In genomic region chr4:1986578-1987210, GRCh38 we compare ENCODE assay signal across 19 cellular contexts. TPM values are rescaled to one million over a fixed set of nuclear protein-coding genes. Genes with fewer than 3 reads are reported as not detected.
DNase-seq lines count a peak whose midpoint lies in the region; ATAC-seq and TF ChIP-seq lines count a peak whose summit lies in the region.
"Had no signal": no experiment of that assay in that cellular context is flagged by ENCODE, and none has a peak within 500 bp of the region (broad histone marks: within the 10 kb centered on the region; RNA-seq: fewer than 3 reads in every experiment).

No MANE protein-coding gene starts in this region.

- H3K9me3 ChIP-seq in IMR-90 (ENCODE audit: control insufficient read depth, insufficient read depth, low read length) = no peaks in the 10 kb centered on the region
- H3K9me3 ChIP-seq in naive thymus-derived CD4-positive, alpha-beta T cell (ENCODE audit: control insufficient read depth in 2 of 3, low read length in 3 of 3) = no peaks in the 10 kb centered on the region
- H3K9me3 ChIP-seq in A673 (ENCODE audit: low read depth, low read length, poor library complexity, severe bottlenecking) = no peaks in the 10 kb centered on the region

- no peak overlapping the region for H4K91ac ChIP-seq in IMR-90 (ENCODE audit: insufficient read depth, low read depth, low read length)

- H4K8ac ChIP-seq in IMR-90 (ENCODE audit: low read depth in 2 of 2, low read length in 2 of 2) = no peak overlapping the region

- no peak overlapping the region for H2BK20ac ChIP-seq in IMR-90 (ENCODE audit: low read depth, low read length)

- peaks cover 4 to 9% of the 10 kb centered on the region in 2 experiments; a peak in 3 of 4 replicates for H3K79me1 ChIP-seq in IMR-90 (ENCODE audit: low read depth in 1 of 2, low read length in 2 of 2)

- POLR2A ChIA-PET in IMR-90 (lab: Charles Lee; ENCODE audit: unreplicated experiment) (interaction anchor here (0.7 kb wide), 1 partner anchor 417 kb away, joined by 6 read pairs; no protein-coding TSS in a partner anchor), A673 (lab: Charles Lee; ENCODE audit: low non-redundant PET) (no interaction called here)
- POLR2A ChIA-PET in naive thymus-derived CD4-positive, alpha-beta T cell (lab: Charles Lee) = no interaction called here

- H3K9ac ChIP-seq in IMR-90 (ENCODE audit: low read depth, low read length) = no peak overlapping the region
- H3K9ac ChIP-seq: GM23248 had no signal

- no peak overlapping the region for H3K4me2 ChIP-seq in IMR-90 (ENCODE audit: low read depth, low read length)

- BruUV-seq in IMR-90 (replicated peaks; lab: Mats Ljungman, UMichigan) (no TSS peak), A673 (replicated peaks; lab: Mats Ljungman, UMichigan) (no TSS peak)

- H3K56ac ChIP-seq in IMR-90 (ENCODE audit: extremely low read depth, insufficient read depth, low read length) = no peak overlapping the region

- no peaks in the 10 kb centered on the region for H3K4me1 Mint-ChIP-seq in naive thymus-derived CD4-positive, alpha-beta T cell
- peaks cover 5% of the 10 kb centered on the region for H3K4me1 Mint-ChIP-seq in stimulated activated effector memory CD8-positive, alpha-beta T cell treated with anti-CD3 and anti-CD28 coated beads, Interleukin-12 subunit alpha, Interleukin-12 subunit beta, amount 100 ng/mL, for 72 hours

- peak; percentile 26 for DNase-seq in GM10266 (ENCODE audit: extremely low spot score)
- no peak for DNase-seq in IMR-90
- no peak for DNase-seq in naive thymus-derived CD4-positive, alpha-beta T cell
- DNase-seq in stimulated activated effector memory CD8-positive, alpha-beta T cell treated with anti-CD3 and anti-CD28 coated beads, Interleukin-12 subunit alpha, Interleukin-12 subunit beta, amount 100 ng/mL, for 72 hours (ENCODE audit: low spot score in 2 of 2) = no peak
- no peak for DNase-seq in A673 (ENCODE audit: low spot score)
- DNase-seq in NCI-H1694 (lab: John Stamatoyannopoulos, UW) = no peak
- DNase-seq: AML-193, DMS79 treated with DMSO at 0.1 percent for 48 hours, GM23248, HCEC 1CT, NCI-H1092, NCI-H1436 treated with DMSO at 0.1 percent for 48 hours, NCI-H2029 treated with DMSO at 0.1 percent for 48 hours, NCI-H2171, NCI-H526, PC-3, RPMI8226, SIG-M5 had no signal

- CTCF ChIA-PET in IMR-90 (lab: Yijun Ruan, JAX) = no interaction called here
- CTCF ChIA-PET in naive thymus-derived CD4-positive, alpha-beta T cell (lab: Charles Lee) = no interaction called here
- CTCF ChIA-PET in A673 (lab: Charles Lee) = no interaction called here

- no peak overlapping the region for H3K14ac ChIP-seq in IMR-90 (replicated peaks; ENCODE audit: low read depth, low read length)

- peaks cover 0 to 24% (median 3%) of the 10 kb centered on the region in 5 donors for H3K36me3 Mint-ChIP-seq in naive thymus-derived CD4-positive, alpha-beta T cell
- H3K36me3 Mint-ChIP-seq in stimulated activated effector memory CD8-positive, alpha-beta T cell treated with anti-CD3 and anti-CD28 coated beads, Interleukin-12 subunit alpha, Interleukin-12 subunit beta, amount 100 ng/mL, for 72 hours = peaks cover 94% of the 10 kb centered on the region

- peaks cover 70% of the 10 kb centered on the region for H3K36me3 ChIP-seq in IMR-90 (ENCODE audit: control insufficient read depth, insufficient read depth, low read length)
- peaks cover 0 to 100% (median 17%) of the 10 kb centered on the region in 3 experiments for H3K36me3 ChIP-seq in naive thymus-derived CD4-positive, alpha-beta T cell (ENCODE audit: control insufficient read depth in 2 of 3, insufficient read depth in 3 of 3, low read length in 3 of 3)
- peaks cover 80% of the 10 kb centered on the region for H3K36me3 ChIP-seq in A673 (ENCODE audit: insufficient read depth, low read length, poor library complexity, severe bottlenecking)

- no peak overlapping the region for H3K23ac ChIP-seq in IMR-90 (ENCODE audit: low read depth, low read length)

- peak overlapping the region; percentile 85 for H2AK9ac ChIP-seq in IMR-90 (replicated peaks; ENCODE audit: low read depth, low read length, poor library complexity)

- H4K20me1 ChIP-seq in IMR-90 (ENCODE audit: insufficient read depth, low read length) = peaks cover 10% of the 10 kb centered on the region

- no peak overlapping the region for H2BK15ac ChIP-seq in IMR-90 (ENCODE audit: low read depth, low read length)

- H3K27ac Mint-ChIP-seq in naive thymus-derived CD4-positive, alpha-beta T cell = no peak overlapping the region
- no peak overlapping the region for H3K27ac Mint-ChIP-seq in stimulated activated effector memory CD8-positive, alpha-beta T cell treated with anti-CD3 and anti-CD28 coated beads, Interleukin-12 subunit alpha, Interleukin-12 subunit beta, amount 100 ng/mL, for 72 hours

- peaks cover 6% of the 10 kb centered on the region; the same call in 1 of the 2 replicates for H3K9me1 ChIP-seq in IMR-90 (ENCODE audit: insufficient read depth, low read length)

- ATAC-seq in IMR-90 (ENCODE audit: low read depth) (no peak), HG03175 (IDR thresholded peaks at IDR 0.05; ENCODE audit: unreplicated experiment) (no peak)
- ATAC-seq in naive thymus-derived CD4-positive, alpha-beta T cell = peak; percentile 6
- ATAC-seq in stimulated activated effector memory CD8-positive, alpha-beta T cell treated with anti-CD3 and anti-CD28 coated beads, Interleukin-12 subunit alpha, Interleukin-12 subunit beta, amount 100 ng/mL, for 72 hours = peak; percentile 5
- ATAC-seq: PC-3 had no signal

- no peak overlapping the region for H2AK5ac ChIP-seq in IMR-90 (ENCODE audit: low read depth, low read length)

- no peak overlapping the region for H3K27ac ChIP-seq in IMR-90 (ENCODE audit: insufficient read depth, low read length)
- no peak overlapping the region for H3K27ac ChIP-seq in naive thymus-derived CD4-positive, alpha-beta T cell (ENCODE audit: low read depth, low read length)
- no peak overlapping the region for H3K27ac ChIP-seq in A673 (ENCODE audit: low read depth, low read length, poor library complexity, severe bottlenecking)
- H3K27ac ChIP-seq: GM23248 had no signal

- intact Hi-C loops in IMR-90 (cut with micrococcal nuclease) = no loop called here
- intact Hi-C loops in naive thymus-derived CD4-positive, alpha-beta T cell (cut with micrococcal nuclease) = no loop called here
- intact Hi-C loops in A673 (cut with micrococcal nuclease; ENCODE audit: unreplicated experiment) = no loop called here

- no peak overlapping the region for H3K4me3 Mint-ChIP-seq in naive thymus-derived CD4-positive, alpha-beta T cell
- H3K4me3 Mint-ChIP-seq in stimulated activated effector memory CD8-positive, alpha-beta T cell treated with anti-CD3 and anti-CD28 coated beads, Interleukin-12 subunit alpha, Interleukin-12 subunit beta, amount 100 ng/mL, for 72 hours = no peak overlapping the region

- 93% methylated on average over 6 of the region's 22 CpGs; no CpG with 5 or more reads in 1 of the 2 experiments for WGBS in IMR-90 (ENCODE audit: extremely low coverage in 2 of 2, insufficient read length in 1 of 2), 2 experiments

- no peak overlapping the region for H3K4me3 ChIP-seq in IMR-90 (ENCODE audit: insufficient read depth, low read depth, low read length)
- no peak overlapping the region for H3K4me3 ChIP-seq in naive thymus-derived CD4-positive, alpha-beta T cell (ENCODE audit: low read length)
- H3K4me3 ChIP-seq in A673 (ENCODE audit: low read depth, low read length, poor library complexity, severe bottlenecking) = no peak overlapping the region
- H3K4me3 ChIP-seq: GM23248 had no signal

- dilution Hi-C loops in IMR-90 (cut with HindIII; ENCODE audit: low sequenced_read_pairs, unreplicated experiment) = no loop called here

- in situ Hi-C loops in IMR-90 (cut with MboI; ENCODE audit: low sequenced_read_pairs) = no loop called here

- H2AFZ ChIP-seq in IMR-90 (replicated peaks; ENCODE audit: low read length, poor library complexity) = no peak overlapping the region
- H2AFZ ChIP-seq: GM23248 had no signal

- no peak for TF ChIP-seq CTCF in GM10266 (IDR thresholded peaks at IDR 0.05; ENCODE audit: control insufficient read depth, insufficient read depth, low read depth, missing control alignments)
- TF ChIP-seq CTCF in IMR-90 (conservative IDR thresholded peaks at IDR 0.05; ENCODE audit: low read depth, low read length) = no peak
- no peak for TF ChIP-seq CTCF in A673 (conservative IDR thresholded peaks at IDR 0.05; ENCODE audit: low read depth, low read length)

- H3K4me1 ChIP-seq in IMR-90 (ENCODE audit: control insufficient read depth, insufficient read depth, low read length) (no peaks in the 10 kb centered on the region), A673 (ENCODE audit: insufficient read depth, low read length, poor library complexity, severe bottlenecking) (no peaks in the 10 kb centered on the region)
- no peaks in the 10 kb centered on the region for H3K4me1 ChIP-seq in naive thymus-derived CD4-positive, alpha-beta T cell (ENCODE audit: control insufficient read depth in 2 of 2, insufficient read depth in 2 of 2, low read length in 2 of 2)

- H3K18ac ChIP-seq in IMR-90 (ENCODE audit: low read depth, low read length) = no peak overlapping the region

- TF ChIP-seq RAD21 in IMR-90 (IDR thresholded peaks at IDR 0.05; ENCODE audit: low read length) = no peak

- no peak overlapping the region for H4K5ac ChIP-seq in IMR-90 (ENCODE audit: low read depth, low read length)

- no peaks in the 10 kb centered on the region for H3K27me3 Mint-ChIP-seq in naive thymus-derived CD4-positive, alpha-beta T cell

- no peak overlapping the region for H2BK120ac ChIP-seq in IMR-90 (ENCODE audit: low read depth, low read length)

- H3K27me3 ChIP-seq in IMR-90 (ENCODE audit: control insufficient read depth, insufficient read depth, low read length) (no peaks in the 10 kb centered on the region), A673 (replicated peaks; ENCODE audit: insufficient read depth, low read depth, low read length, poor library complexity) (no peaks in the 10 kb centered on the region)
- no peaks in the 10 kb centered on the region for H3K27me3 ChIP-seq in naive thymus-derived CD4-positive, alpha-beta T cell (ENCODE audit: control insufficient read depth in 2 of 2, insufficient read depth in 2 of 2, low read length in 2 of 2)

- no peak overlapping the region for H2BK5ac ChIP-seq in IMR-90 (ENCODE audit: low read depth, low read length, poor library complexity, severe bottlenecking)

- TF ChIP-seq POLR2A in IMR-90 (IDR thresholded peaks at IDR 0.05; ENCODE audit: low read depth, low read length) = no peak

- no peak overlapping the region for H3K4ac ChIP-seq in IMR-90 (ENCODE audit: low read depth, low read length)

- H3K9me3 Mint-ChIP-seq in naive thymus-derived CD4-positive, alpha-beta T cell = peaks cover 0 to 3% (median 0%) of the 10 kb centered on the region in 11 donors
- no peaks in the 10 kb centered on the region for H3K9me3 Mint-ChIP-seq in stimulated activated effector memory CD8-positive, alpha-beta T cell treated with anti-CD3 and anti-CD28 coated beads, Interleukin-12 subunit alpha, Interleukin-12 subunit beta, amount 100 ng/mL, for 72 hours

RNA-seq across cellular contexts. Expression of gene NELFA, which starts 22.1 kb away (rescaled TPM):
- 4.3 and 5.8 TPM in 2 replicates for total RNA-seq in IMR-90 (2012; rRNA removed)
- polyA plus RNA-seq in IMR-90 (2012; rRNA removed) = 21.9 and 23.4 TPM in 2 replicates
- 15.8 and 24.7 TPM in 2 replicates for polyA plus RNA-seq in IMR-90 (2012; cell fraction: cytosol; rRNA removed)
- polyA plus RNA-seq in IMR-90 (2012; cell fraction: nucleus; rRNA removed; ENCODE audit: low replicate concordance) = 32.1 and 61.2 TPM in 2 replicates
- total RNA-seq in naive thymus-derived CD4-positive, alpha-beta T cell = 10 to 100 TPM; 32.7 to 50.1 (median 43.6) TPM
- 10 to 100 TPM; 29.2 to 41.1 TPM for polyA plus RNA-seq in naive thymus-derived CD4-positive, alpha-beta T cell
- 58.3 and 59.3 TPM in 2 replicates for total RNA-seq in A673 (2021)

Comparison
In these comparisons a context has a peak if more than half of its experiments do, and no peak if none do; other contexts are left out.
1. ATAC-seq: peak in naive thymus-derived CD4-positive, alpha-beta T cell (single experiment) and stimulated activated effector memory CD8-positive, alpha-beta T cell treated with anti-CD3 and anti-CD28 coated beads, Interleukin-12 subunit alpha, Interleukin-12 subunit beta, amount 100 ng/mL, for 72 hours (single experiment); none in IMR-90 (single experiment) and HG03175 (single experiment).